In genomic region chr1:11456970-11457369, GRCh38 we compare ENCODE assay signal across 16 cellular contexts. TPM values are rescaled to one million over a fixed set of nuclear protein-coding genes. Genes with fewer than 3 reads are reported as not detected.
DNase-seq lines count a peak whose midpoint lies in the region; TF ChIP-seq lines count a peak whose summit lies in the region.
"Had no signal": no experiment of that assay in that cellular context is flagged by ENCODE, and none has a peak within 500 bp of the region (broad histone marks: within the 10 kb centered on the region; RNA-seq: fewer than 3 reads in every experiment).

No MANE protein-coding gene starts in this region.

- no peaks in the 10 kb centered on the region for H3K36me3 ChIP-seq in esophagus squamous epithelium

- WGBS in esophagus squamous epithelium, 2 donors, result 52 to 80% methylated on average over 4 of the region's 4 CpGs

- peaks cover 0 to 99% (median 0%) of the 10 kb centered on the region in 4 donors for H3K27me3 ChIP-seq in esophagus squamous epithelium

- intact Hi-C loops in posterior vena cava (cut with DNase I) (no loop called here), esophagus squamous epithelium (cut with DNase I) (no loop called here)

- TF ChIP-seq POLR2A in esophagus squamous epithelium (IDR thresholded peaks at IDR 0.05), result no peak

- no peak for TF ChIP-seq CTCF in esophagus squamous epithelium (IDR thresholded peaks at IDR 0.05)

- H3K4me3 ChIP-seq in Jurkat, Clone E6-1 (ENCODE audit: low read length), result no peak overlapping the region
- no peak overlapping the region for H3K4me3 ChIP-seq in esophagus squamous epithelium
- H3K4me3 ChIP-seq: PC-9 had no signal

- H3K27ac ChIP-seq in esophagus squamous epithelium, result no peak overlapping the region
- H3K27ac ChIP-seq: PC-9 had no signal

- H3K4me1 ChIP-seq in esophagus squamous epithelium, result no peaks in the 10 kb centered on the region

- DNase-seq in NCI-H82 (lab: John Stamatoyannopoulos, UW), result peak; percentile 44
- no peak for DNase-seq in NCI-H82 treated with DMSO at 0.1 percent for 48 hours (lab: John Stamatoyannopoulos, UW; ENCODE audit: unreplicated experiment)
- peak; percentile 73 for DNase-seq in Jurkat, Clone E6-1 (ENCODE audit: low read depth, low spot score)
- peak; percentile 37 for DNase-seq in NCI-H69 (lab: John Stamatoyannopoulos, UW)
- DNase-seq in posterior vena cava (ENCODE audit: low spot score), result peak; percentile 68
- DNase-seq in esophagus squamous epithelium (lab: John Stamatoyannopoulos, UW), result no peak
- DNase-seq in Ammon's horn (ENCODE audit: low spot score), result no peak
- DNase-seq: HCEC 1CT, IMR-90, NCI-H1930, NCI-H226, NCI-H748 treated with DMSO at 0.1 percent for 48 hours, PC-9, SW 1271 had no signal

- H3K9me3 ChIP-seq in esophagus squamous epithelium, result no peaks in the 10 kb centered on the region

RNA-seq across cellular contexts. Expression of gene DISP3, which starts 22.0 kb away (rescaled TPM):
- polyA plus RNA-seq in Jurkat, Clone E6-1 (2012; ENCODE audit: insufficient read depth, insufficient read length), result 2.1 TPM
- total RNA-seq in posterior vena cava, result not detected
- total RNA-seq in esophagus squamous epithelium, result under 1 TPM in 1 of 4 donors, not detected in 3; 0.67 TPM
- total RNA-seq: G401, IMR-90, LHCN-M2, PC-9 had no signal

Comparison
In these comparisons a context has a peak if more than half of its experiments do, and no peak if none do; other contexts are left out.
1. DNase-seq: peak in NCI-H82 (single experiment), Jurkat, Clone E6-1 (single experiment), NCI-H69 (single experiment) and posterior vena cava (single experiment); none in NCI-H82 treated with DMSO at 0.1 percent for 48 hours (single experiment), esophagus squamous epithelium (single experiment) and Ammon's horn (single experiment).